15 cellular contexts compared by ENCODE assay signal in the genomic region with DNA sequence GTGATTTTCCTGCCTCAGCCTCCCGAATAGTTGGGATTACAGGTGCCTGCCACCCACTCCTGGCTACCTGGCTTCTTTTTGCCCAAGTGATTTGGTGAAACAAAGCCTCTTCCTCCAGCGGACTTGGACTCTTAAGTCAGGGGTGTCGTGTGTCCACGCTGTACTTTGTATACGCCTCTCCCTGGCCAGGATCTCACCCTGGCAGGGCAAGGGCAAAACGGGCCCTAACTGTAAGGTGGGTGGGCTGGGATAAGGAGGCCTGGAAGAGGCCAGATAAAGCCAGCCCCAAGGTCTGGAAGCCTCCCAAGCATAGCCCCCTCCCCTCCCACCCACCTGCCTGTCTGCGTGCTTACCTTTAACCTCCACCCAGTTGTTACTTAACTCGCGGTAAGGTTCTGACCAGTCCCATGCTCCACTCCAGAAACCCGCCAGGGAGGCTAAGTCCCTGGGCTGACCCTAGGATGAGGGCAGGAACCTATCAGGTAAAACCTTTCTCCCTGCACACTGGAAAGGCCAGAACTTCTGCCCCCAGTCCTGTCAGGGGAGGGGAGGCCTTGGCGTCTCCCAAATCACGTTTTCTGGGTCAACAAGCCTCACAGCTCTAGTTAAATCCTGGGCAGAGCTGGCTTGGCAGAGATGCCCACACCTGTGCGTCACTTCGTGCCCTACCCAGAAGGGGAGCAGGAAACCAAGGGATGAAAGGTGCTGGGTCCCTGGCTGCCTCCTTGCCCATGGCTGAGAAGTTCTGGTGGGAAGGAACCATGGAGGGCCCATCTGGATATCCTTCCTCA. TPM values are rescaled to one million over a fixed set of nuclear protein-coding genes. Genes with fewer than 3 reads are reported as not detected.
DNase-seq lines count a peak whose midpoint lies in the region; ATAC-seq and TF ChIP-seq lines count a peak whose summit lies in the region.
"Had no signal": no experiment of that assay in that cellular context is flagged by ENCODE, and none has a peak within 500 bp of the region (broad histone marks: within the 10 kb centered on the region; RNA-seq: fewer than 3 reads in every experiment).

No MANE protein-coding gene starts in this region.

- H3K9me3 Mint-ChIP-seq in nephron, result no peaks in the 10 kb centered on the region
- H3K9me3 Mint-ChIP-seq: natural killer cell treated with Interleukin-12 subunit alpha and Interleukin-12 subunit beta and Interleukin-15 and Interleukin-18, amount 100 ng/mL, for 72 hours had no signal

- H3K27ac ChIP-seq in left ventricle myocardium inferior (replicated peaks) (peak overlapping the region; percentile 36), body of pancreas (peak overlapping the region; percentile 57 to 82 (median 76))

- intact Hi-C loops in left ventricle myocardium inferior (cut with micrococcal nuclease) (loop anchor here (5.0 kb wide), 1 partner anchor 78 kb away; no protein-coding TSS in a partner anchor), left ventricle myocardium superior (cut with micrococcal nuclease) (no loop called here), body of pancreas (cut with DNase I) (no loop called here)

- TF ChIP-seq POLR2A in body of pancreas (IDR thresholded peaks at IDR 0.05), result no peak

- no peak for ATAC-seq in left ventricle myocardium superior
- ATAC-seq in body of pancreas, result peak; percentile 30

- H3K9me3 ChIP-seq in left ventricle myocardium inferior (replicated peaks) (no peaks in the 10 kb centered on the region), body of pancreas (no peaks in the 10 kb centered on the region)
- H3K9me3 ChIP-seq: esophagus muscularis mucosa had no signal

- no peak for TF ChIP-seq CTCF in left ventricle myocardium inferior (IDR thresholded peaks at IDR 0.05; ENCODE audit: borderline replicate concordance)
- TF ChIP-seq CTCF in body of pancreas (IDR thresholded peaks at IDR 0.05), result no peak
- no peak for TF ChIP-seq CTCF in nephron (IDR thresholded peaks at IDR 0.05; ENCODE audit: unreplicated experiment in 3 of 3)

- no peak overlapping the region for H3K4me3 ChIP-seq in left ventricle myocardium inferior
- no peak overlapping the region for H3K4me3 ChIP-seq in body of pancreas
- H3K4me3 ChIP-seq: esophagus muscularis mucosa had no signal

- peaks cover 36% of the 10 kb centered on the region for H3K36me3 ChIP-seq in left ventricle myocardium inferior
- H3K36me3 ChIP-seq in body of pancreas (replicated peaks in 1 of 2; ENCODE audit: insufficient read depth in 1 of 2, low read depth in 2 of 2), result peaks cover 6 to 7% of the 10 kb centered on the region in 2 donors

- H3K27me3 ChIP-seq in left ventricle myocardium inferior (ENCODE audit: low read depth) (no peaks in the 10 kb centered on the region), body of pancreas (no peaks in the 10 kb centered on the region)
- H3K27me3 ChIP-seq: esophagus muscularis mucosa had no signal

- H3K27me3 Mint-ChIP-seq in nephron (ENCODE audit: low read depth), result peaks cover 4% of the 10 kb centered on the region
- H3K27me3 Mint-ChIP-seq: natural killer cell treated with Interleukin-12 subunit alpha and Interleukin-12 subunit beta and Interleukin-15 and Interleukin-18, amount 100 ng/mL, for 72 hours had no signal

- peak overlapping the region in 2 of 3 experiments; percentile 31 to 69 for H3K27ac Mint-ChIP-seq in nephron
- H3K27ac Mint-ChIP-seq: natural killer cell treated with Interleukin-12 subunit alpha and Interleukin-12 subunit beta and Interleukin-15 and Interleukin-18, amount 100 ng/mL, for 72 hours had no signal

- 43 to 58% methylated on average over 4 to 14 of the region's 14 CpGs for WGBS in body of pancreas, 2 donors

- H3K4me3 Mint-ChIP-seq in nephron, result no peak overlapping the region
- H3K4me3 Mint-ChIP-seq: natural killer cell treated with Interleukin-12 subunit alpha and Interleukin-12 subunit beta and Interleukin-15 and Interleukin-18, amount 100 ng/mL, for 72 hours had no signal

- DNase-seq in left ventricle myocardium inferior, result no peak
- DNase-seq in left ventricle myocardium superior, result no peak
- DNase-seq in body of pancreas, result peak; percentile 48 to 79 (median 55)
- no peak for DNase-seq in activated naive CD4-positive, alpha-beta T cell treated with Interleukin-2 at 50 U/mL for 16 hours
- DNase-seq in HuH-7.5 (ENCODE audit: low spot score), result no peak
- DNase-seq in ureter (ENCODE audit: low spot score), result no peak
- no peak for DNase-seq in activated CD4-positive, alpha-beta T cell treated with anti-CD3 and anti-CD28 coated beads, Interleukin-2, amount 50 U/mL, for 1 hour
- DNase-seq: activated CD4-positive, CD25-positive, alpha-beta regulatory T cell treated with anti-CD3 and anti-CD28 coated beads, Interleukin-2, amount 50 U/mL, for 72 hours; activated T-cell treated with anti-CD3 and anti-CD28 coated beads, Interleukin-2, amount 50 U/mL, for 1 hour; cortex of kidney; kidney glomerular epithelial cell; NCI-H1092 had no signal

- peaks cover 52% of the 10 kb centered on the region for H3K4me1 ChIP-seq in left ventricle myocardium inferior
- H3K4me1 ChIP-seq in body of pancreas, result peaks cover 91% of the 10 kb centered on the region

- peaks cover 12% of the 10 kb centered on the region for H3K4me1 Mint-ChIP-seq in nephron

- H3K36me3 Mint-ChIP-seq in nephron (ENCODE audit: low read depth), result peaks cover 24% of the 10 kb centered on the region

RNA-seq across cellular contexts. Expression of gene CDK9, which starts 8.4 kb away (rescaled TPM):
- 46.4 TPM for total RNA-seq in left ventricle myocardium inferior
- 48.4 TPM for total RNA-seq in left ventricle myocardium superior
- total RNA-seq in body of pancreas, result 10 to 100 TPM; 51.4 to 58.7 TPM
- 81.0 TPM for total RNA-seq in ureter

RNA-seq across cellular contexts. Expression of gene FPGS, which starts 8.5 kb away (rescaled TPM):
- 38.0 TPM for total RNA-seq in left ventricle myocardium inferior
- 31.9 TPM for total RNA-seq in left ventricle myocardium superior
- total RNA-seq in body of pancreas, result 10 to 100 TPM; 58.4 to 80.4 TPM
- total RNA-seq in ureter, result 115 TPM

RNA-seq across cellular contexts. Expression of gene SH2D3C, which starts 15.7 kb away (rescaled TPM):
- 18.2 TPM for total RNA-seq in left ventricle myocardium inferior
- 18.3 TPM for total RNA-seq in left ventricle myocardium superior
- total RNA-seq in body of pancreas, result 1 to 10 TPM; 3.3 to 4.2 TPM
- total RNA-seq in ureter, result 15.7 TPM

RNA-seq across cellular contexts. Expression of gene TOR2A, which starts 59.1 kb away (rescaled TPM):
- 2.3 TPM for total RNA-seq in left ventricle myocardium inferior
- total RNA-seq in left ventricle myocardium superior, result 3.6 TPM
- total RNA-seq in body of pancreas, result 10 to 100 TPM in 1 of 2 donors, 1 to 10 TPM in 1; 8.3 to 14.2 TPM
- total RNA-seq in ureter, result 9.9 TPM

Comparison
In these comparisons a context has a peak if more than half of its experiments do, and no peak if none do; other contexts are left out.
1. DNase-seq: peak in body of pancreas (4 of 4); none in left ventricle myocardium inferior (single experiment), left ventricle myocardium superior (single experiment), activated naive CD4-positive, alpha-beta T cell treated with Interleukin-2 at 50 U/mL for 16 hours (single experiment), HuH-7.5 (single experiment), ureter (single experiment) and activated CD4-positive, alpha-beta T cell treated with anti-CD3 and anti-CD28 coated beads, Interleukin-2, amount 50 U/mL, for 1 hour (single experiment).